In genomic region chr13:112575295-112575622, GRCh38 we compare ENCODE assay signal across 1 cellular context.
TF ChIP-seq lines count a peak whose summit lies in the region.

No MANE protein-coding gene starts in this region.

TF ChIP-seq in GM12878, 131 proteins besides CTCF, POLR2A, EP300 and RAD21:
- TF ChIP-seq E2F4 (IDR thresholded peaks at IDR 0.05; ENCODE audit: low read depth, low read length): no peak
- no peak for TF ChIP-seq IKZF2 (IDR thresholded peaks at IDR 0.05)
- TF ChIP-seq ZNF687 (IDR thresholded peaks at IDR 0.05): no peak
- no peak for TF ChIP-seq E2F8 (IDR thresholded peaks at IDR 0.05; ENCODE audit: low read depth, partially characterized antibody)
- no peak for TF ChIP-seq REST (IDR thresholded peaks at IDR 0.05; ENCODE audit: low read depth, low read length)
- no peak for TF ChIP-seq SPI1 (IDR thresholded peaks at IDR 0.05; ENCODE audit: borderline replicate concordance, insufficient read depth, low read depth, low read length)
- no peak for TF ChIP-seq ZNF622 (IDR thresholded peaks at IDR 0.05)
- no peak for TF ChIP-seq MYC (IDR thresholded peaks at IDR 0.05; ENCODE audit: insufficient read depth, insufficient read length, insufficient replicate concordance, low read length, severe bottlenecking)
- no peak for TF ChIP-seq ZNF274 (IDR thresholded peaks at IDR 0.05; ENCODE audit: insufficient read depth, insufficient read length)
- TF ChIP-seq CHD4 (IDR thresholded peaks at IDR 0.05): no peak
- TF ChIP-seq RFX5 (IDR thresholded peaks at IDR 0.05; ENCODE audit: low read depth, low read length): no peak
- TF ChIP-seq NFIC (IDR thresholded peaks at IDR 0.05; ENCODE audit: low read depth, low read length): no peak
- no peak for TF ChIP-seq WRNIP1 (IDR thresholded peaks at IDR 0.05; ENCODE audit: borderline replicate concordance, low read depth, low read length)
- no peak for TF ChIP-seq NR2F1 (conservative IDR thresholded peaks at IDR 0.05)
- TF ChIP-seq CHD2 (IDR thresholded peaks at IDR 0.05; ENCODE audit: borderline replicate concordance, low read depth, low read length): no peak
- no peak for TF ChIP-seq HSF1 (IDR thresholded peaks at IDR 0.05; ENCODE audit: low read depth, low read length)
- no peak for TF ChIP-seq TCF7 (IDR thresholded peaks at IDR 0.05; ENCODE audit: borderline replicate concordance)
TF ChIP-seq in GM12878: peak in this region for 0.
